ENCODE assay signal across 8 cellular contexts in genomic region chr2:160402997-160403979, GRCh38.
DNase-seq lines count a peak whose midpoint lies in the region; ATAC-seq and TF ChIP-seq lines count a peak whose summit lies in the region.

No MANE protein-coding gene starts in this region.

- 72 to 89% methylated on average over 1 to 5 of the region's 5 CpGs for WGBS in endodermal cell (ENCODE audit: insufficient coverage in 1 of 2, insufficient read length in 1 of 2), 2 experiments

- H3K36me3 Mint-ChIP-seq in CD8-positive, alpha-beta memory T cell, result peaks cover 0 to 17% (median 0%) of the 10 kb centered on the region in 3 donors
- H3K36me3 Mint-ChIP-seq in endodermal cell (ENCODE audit: low read depth), result no peaks in the 10 kb centered on the region

- H3K9me3 Mint-ChIP-seq in CD8-positive, alpha-beta memory T cell, result peaks cover 0 to 1% (median 0%) of the 10 kb centered on the region in 5 donors
- H3K9me3 Mint-ChIP-seq in endodermal cell, result no peaks in the 10 kb centered on the region

- no peaks in the 10 kb centered on the region for H3K9me3 ChIP-seq in CD8-positive, alpha-beta memory T cell (ENCODE audit: low read length)
- H3K9me3 ChIP-seq in endodermal cell (ENCODE audit: control insufficient read depth, low read length), result no peaks in the 10 kb centered on the region

- H3K27me3 Mint-ChIP-seq in CD8-positive, alpha-beta memory T cell, result no peaks in the 10 kb centered on the region
- H3K27me3 Mint-ChIP-seq in endodermal cell (ENCODE audit: insufficient read depth), result peaks cover 24% of the 10 kb centered on the region

- peak overlapping the region; percentile 81 to 97 (median 92) for H3K4me3 Mint-ChIP-seq in CD8-positive, alpha-beta memory T cell
- peak overlapping the region; percentile 14 for H3K4me3 Mint-ChIP-seq in endodermal cell

- peak; percentile 27 for ATAC-seq in omental fat pad (ENCODE audit: low FRiP score)
- ATAC-seq in GM21576 (IDR thresholded peaks at IDR 0.05; ENCODE audit: unreplicated experiment), result no peak
- ATAC-seq in HG03469 (IDR thresholded peaks at IDR 0.05; ENCODE audit: unreplicated experiment), result no peak
- no peak for ATAC-seq in GM18907 (IDR thresholded peaks at IDR 0.05; ENCODE audit: unreplicated experiment)

- H3K27me3 ChIP-seq in CD8-positive, alpha-beta memory T cell (ENCODE audit: insufficient read depth, low read length, poor library complexity, severe bottlenecking), result no peaks in the 10 kb centered on the region
- H3K27me3 ChIP-seq in endodermal cell (ENCODE audit: control insufficient read depth, insufficient read depth, low read length, poor library complexity, severe bottlenecking), result no peaks in the 10 kb centered on the region

- no peak for DNase-seq in CD8-positive, alpha-beta memory T cell
- DNase-seq in LoVo (ENCODE audit: low spot score) (peak; percentile 39), endodermal cell (no peak), omental fat pad (ENCODE audit: low spot score) (no peak), AG20443 (ENCODE audit: low spot score) (no peak)

- POLR2A ChIA-PET in CD8-positive, alpha-beta memory T cell (lab: Charles Lee), result interaction anchor here (1.0 to 1.8 kb wide), 3 partner anchors 9 to 19 kb away, joined by 3 to 6 read pairs (median 5); no protein-coding TSS in a partner anchor

- no peak overlapping the region for H3K9ac ChIP-seq in endodermal cell (ENCODE audit: extremely low read depth, low read length, poor library complexity, severe bottlenecking)

- no peak for TF ChIP-seq CTCF in endodermal cell (conservative IDR thresholded peaks at IDR 0.05)
- TF ChIP-seq CTCF in omental fat pad (IDR thresholded peaks at IDR 0.05), result no peak

- no peak overlapping the region for H3K27ac ChIP-seq in CD8-positive, alpha-beta memory T cell (ENCODE audit: low read depth, low read length)
- H3K27ac ChIP-seq in endodermal cell (ENCODE audit: low read depth, low read length), result no peak overlapping the region

- H3K4me1 Mint-ChIP-seq in CD8-positive, alpha-beta memory T cell, result peaks cover 59 to 70% (median 68%) of the 10 kb centered on the region in 3 donors
- H3K4me1 Mint-ChIP-seq in endodermal cell, result peaks cover 54% of the 10 kb centered on the region

- H3K27ac Mint-ChIP-seq in CD8-positive, alpha-beta memory T cell, result peak overlapping the region; percentile 38 to 93 (median 85)
- peak overlapping the region; percentile 58 for H3K27ac Mint-ChIP-seq in endodermal cell

- CTCF ChIA-PET in CD8-positive, alpha-beta memory T cell (lab: Charles Lee), result interaction anchor here (0.6 to 1.6 kb wide), 5 partner anchors 11 to 79 kb away, joined by 3 to 6 read pairs (median 3); no protein-coding TSS in a partner anchor

- peaks cover 78% of the 10 kb centered on the region for H3K4me1 ChIP-seq in CD8-positive, alpha-beta memory T cell (ENCODE audit: insufficient read depth, low read length)
- H3K4me1 ChIP-seq in endodermal cell (ENCODE audit: control insufficient read depth, insufficient read depth, low read length), result peaks cover 19% of the 10 kb centered on the region

- no peak overlapping the region for H3K4me3 ChIP-seq in CD8-positive, alpha-beta memory T cell (ENCODE audit: low read length)
- peak overlapping the region; percentile 57 for H3K4me3 ChIP-seq in endodermal cell (ENCODE audit: low read length)

- no peaks in the 10 kb centered on the region for H3K36me3 ChIP-seq in CD8-positive, alpha-beta memory T cell (ENCODE audit: insufficient read depth, low read length)
- no peaks in the 10 kb centered on the region for H3K36me3 ChIP-seq in endodermal cell (ENCODE audit: control insufficient read depth, insufficient read depth, low read length)
